8 cellular contexts compared by ENCODE assay signal in the genomic region with DNA sequence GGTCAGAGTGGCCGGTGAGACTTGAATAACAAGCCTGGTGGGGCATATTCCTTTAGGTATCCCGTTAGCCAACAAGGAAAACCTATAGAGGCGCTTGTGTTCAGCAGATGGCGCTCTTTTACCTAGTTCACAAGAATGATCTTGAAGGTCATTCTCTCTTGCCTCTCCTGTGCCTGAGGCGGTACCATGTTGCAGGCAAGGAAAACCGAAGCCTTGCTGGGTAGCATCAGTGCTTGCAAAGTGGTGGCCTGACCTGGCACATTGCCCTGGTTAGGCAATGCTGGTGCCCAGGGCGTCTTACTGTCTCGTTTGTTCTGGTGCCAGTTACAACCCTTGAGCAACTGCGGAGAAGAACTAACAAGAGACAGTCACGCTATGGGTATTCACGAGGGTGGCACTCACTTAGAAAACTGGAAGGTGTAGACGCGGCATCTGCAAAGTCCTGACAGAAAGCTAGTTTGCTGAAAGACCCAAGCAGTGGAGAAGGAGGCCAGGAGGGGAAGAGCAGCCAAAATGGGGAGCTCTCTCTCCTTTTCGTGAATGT. TPM values are rescaled to one million over a fixed set of nuclear protein-coding genes. Genes with fewer than 3 reads are reported as not detected.
A peak's percentile ranks its signal among the peaks of the same experiment; 100 is the strongest.
DNase-seq lines count a peak whose midpoint lies in the region; ATAC-seq and TF ChIP-seq lines count a peak whose summit lies in the region.

No MANE protein-coding gene starts in this region.

- H3K27me3 ChIP-seq in BJ (ENCODE audit: control insufficient read depth, insufficient read depth, low read length) (no peaks in the 10 kb centered on the region), H7 (ENCODE audit: control insufficient read depth, insufficient read depth, low read length) (no peaks in the 10 kb centered on the region), suprapubic skin (no peaks in the 10 kb centered on the region)

- no peaks in the 10 kb centered on the region for H3K9me3 ChIP-seq in suprapubic skin

- no peak overlapping the region for H3K27ac Mint-ChIP-seq in activated CD8-positive, alpha-beta T cell treated with anti-CD3 and anti-CD28 coated beads, Interleukin-2, amount 10 ng/mL, durations not matched to agents 7 days and 5 days

- H3K9me3 Mint-ChIP-seq in activated CD8-positive, alpha-beta T cell treated with anti-CD3 and anti-CD28 coated beads, Interleukin-2, amount 10 ng/mL, durations not matched to agents 7 days and 5 days (ENCODE audit: insufficient read depth) = no peaks in the 10 kb centered on the region

- H3K27me3 Mint-ChIP-seq in activated CD8-positive, alpha-beta T cell treated with anti-CD3 and anti-CD28 coated beads, Interleukin-2, amount 10 ng/mL, durations not matched to agents 7 days and 5 days (ENCODE audit: low read depth) = no peaks in the 10 kb centered on the region

- TF ChIP-seq EP300 in suprapubic skin (IDR thresholded peaks at IDR 0.05) = no peak

- 34% methylated on average over 14 of the region's 14 CpGs for WGBS in suprapubic skin

- H3K27ac ChIP-seq in suprapubic skin = peak overlapping the region; percentile 55

- POLR2A ChIA-PET in BJ (lab: Charles Lee) = no interaction called here
- POLR2A ChIA-PET in activated CD8-positive, alpha-beta T cell treated with anti-CD3 and anti-CD28 coated beads, Interleukin-2, amount 10 ng/mL, durations not matched to agents 7 days and 5 days (lab: Charles Lee) = no interaction called here

- H3K4me3 Mint-ChIP-seq in activated CD8-positive, alpha-beta T cell treated with anti-CD3 and anti-CD28 coated beads, Interleukin-2, amount 10 ng/mL, durations not matched to agents 7 days and 5 days = no peak overlapping the region

- peaks cover 5% of the 10 kb centered on the region for H3K4me1 Mint-ChIP-seq in activated CD8-positive, alpha-beta T cell treated with anti-CD3 and anti-CD28 coated beads, Interleukin-2, amount 10 ng/mL, durations not matched to agents 7 days and 5 days (ENCODE audit: low read depth)

- H3K36me3 ChIP-seq in BJ (ENCODE audit: control insufficient read depth, insufficient read depth, low read length) (no peaks in the 10 kb centered on the region), H7 (replicated peaks; ENCODE audit: control insufficient read depth, insufficient read depth, low read length) (no peaks in the 10 kb centered on the region), suprapubic skin (no peaks in the 10 kb centered on the region)

- H3K36me3 Mint-ChIP-seq in activated CD8-positive, alpha-beta T cell treated with anti-CD3 and anti-CD28 coated beads, Interleukin-2, amount 10 ng/mL, durations not matched to agents 7 days and 5 days (ENCODE audit: low read depth) = no peaks in the 10 kb centered on the region

- no peak overlapping the region for H3K4me3 ChIP-seq in BJ (ENCODE audit: low read depth, low read length)
- H3K4me3 ChIP-seq in H7 (ENCODE audit: insufficient read depth, low read depth, low read length) = no peak overlapping the region
- H3K4me3 ChIP-seq in suprapubic skin = no peak overlapping the region

- DNase-seq in BJ (ENCODE audit: low read depth) (peak; percentile 58), H7 (peak; percentile 69), NCI-H446 (lab: John Stamatoyannopoulos, UW) (peak; percentile 28 to 79), erythroblast (lab: John Stamatoyannopoulos, UW) (peak; percentile 49 to 61), mucosa of gallbladder (ENCODE audit: low spot score) (peak; percentile 84), suprapubic skin (ENCODE audit: low spot score in 2 of 2) (peak; percentile 91)
- peak; percentile 57 for DNase-seq in activated CD8-positive, alpha-beta T cell treated with anti-CD3 and anti-CD28 coated beads, Interleukin-2, amount 10 ng/mL, durations not matched to agents 7 days and 5 days

- ATAC-seq in activated CD8-positive, alpha-beta T cell treated with anti-CD3 and anti-CD28 coated beads, Interleukin-2, amount 10 ng/mL, durations not matched to agents 7 days and 5 days = no peak
- no peak for ATAC-seq in HG02798 (IDR thresholded peaks at IDR 0.05; ENCODE audit: poor library complexity, unreplicated experiment)

- no peak for TF ChIP-seq POLR2A in erythroblast (IDR thresholded peaks at IDR 0.05; ENCODE audit: low read length)
- no peak for TF ChIP-seq POLR2A in suprapubic skin (IDR thresholded peaks at IDR 0.05)

- CTCF ChIA-PET in BJ (lab: Yijun Ruan, JAX) = interaction anchor here (0.6 to 3.8 kb wide), 32 partner anchors 9 to 348 kb away, joined by 3 to 16 read pairs (median 4); no protein-coding TSS in a partner anchor
- CTCF ChIA-PET in activated CD8-positive, alpha-beta T cell treated with anti-CD3 and anti-CD28 coated beads, Interleukin-2, amount 10 ng/mL, durations not matched to agents 7 days and 5 days (lab: Charles Lee) = interaction anchor here (0.7 to 4.5 kb wide), 12 partner anchors 8 to 351 kb away, joined by 3 to 33 read pairs (median 4); no protein-coding TSS in a partner anchor

- peaks cover 44% of the 10 kb centered on the region for H3K4me1 ChIP-seq in suprapubic skin

- TF ChIP-seq CTCF in BJ (IDR thresholded peaks at IDR 0.05; ENCODE audit: insufficient read depth, low read depth, low read length) (peak; percentile 67), suprapubic skin (IDR thresholded peaks at IDR 0.05) (peak; percentile 56 to 69)

RNA-seq across cellular contexts. Expression of gene AOPEP, which starts 56.7 kb away (rescaled TPM):
- polyA plus RNA-seq in BJ (2011; rRNA removed) = 52.1 and 57.3 TPM in 2 replicates
- polyA minus RNA-seq in BJ (2011; rRNA and poly(A)+ RNA removed) = 72.4 and 90.3 TPM in 2 replicates
- 9.2 and 12.1 TPM in 2 replicates for total RNA-seq in H7 (2014; rRNA removed; shearing (Covaris generic))
- 1 to 10 TPM; 7.2 to 8.9 TPM for total RNA-seq in activated CD8-positive, alpha-beta T cell treated with anti-CD3 and anti-CD28 coated beads, Interleukin-2, amount 10 ng/mL, durations not matched to agents 7 days and 5 days
- total RNA-seq in mucosa of gallbladder (105 TPM), suprapubic skin (100 to 1,000 TPM; 149 to 306 (median 193) TPM)
